ENCODE assay signal across 15 cellular contexts in the genomic region with DNA sequence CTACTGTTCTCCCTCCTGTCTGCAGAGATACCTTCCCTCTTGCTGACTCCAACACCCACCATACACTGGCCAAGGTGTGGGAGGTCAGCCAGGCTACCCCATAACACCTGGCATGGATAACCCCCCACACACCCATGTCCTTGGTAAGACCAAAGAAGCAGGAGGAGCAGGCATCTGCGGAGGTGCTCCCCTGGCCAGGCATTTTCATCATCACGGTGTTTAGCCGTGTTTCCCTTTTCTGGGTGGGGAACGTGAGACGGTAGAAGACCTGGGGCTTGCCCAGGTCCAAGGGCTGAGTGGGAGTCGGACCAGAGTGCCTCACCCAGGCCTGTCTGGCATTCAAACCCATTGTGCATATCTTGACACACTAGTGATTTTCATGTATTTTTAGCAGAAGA.
A peak's percentile ranks its signal among the peaks of the same experiment; 100 is the strongest.
DNase-seq lines count a peak whose midpoint lies in the region; ATAC-seq and TF ChIP-seq lines count a peak whose summit lies in the region.
"Had no signal": no experiment of that assay in that cellular context is flagged by ENCODE, and none has a peak within 500 bp of the region (broad histone marks: within the 10 kb centered on the region; RNA-seq: fewer than 3 reads in every experiment).

No MANE protein-coding gene starts in this region.

- DNase-seq in activated T-cell treated with anti-CD3 and anti-CD28 coated beads, Interleukin-2, amount 50 U/mL, for 24 hours: peak; percentile 29
- no peak for DNase-seq in activated T-cell treated with anti-CD3 and anti-CD28 coated beads, Interleukin-2, amount 50 U/mL, for 72 hours
- DNase-seq in RWPE2 (ENCODE audit: low spot score): peak; percentile 24
- DNase-seq in islet precursor cell: peak; percentile 35
- peak in 1 of 2 donors; percentile 18 for DNase-seq in tibial artery
- DNase-seq in EL: no peak
- DNase-seq: ACHN, DMS79, NCI-H526 treated with DMSO at 0.1 percent for 48 hours had no signal

- H3K4me3 ChIP-seq in RWPE2 (ENCODE audit: severe bottlenecking) (no peak overlapping the region), tibial artery (no peak overlapping the region)
- H3K4me3 ChIP-seq: mucosa of descending colon, SJSA1, tibial nerve had no signal

- H3K27ac ChIP-seq in RWPE2 (ENCODE audit: poor library complexity, severe bottlenecking) (no peak overlapping the region), tibial artery (peak overlapping the region; percentile 85 to 87)
- H3K27ac ChIP-seq: SJSA1 had no signal

- TF ChIP-seq CTCF in RWPE2 (IDR thresholded peaks at IDR 0.05; ENCODE audit: poor library complexity, severe bottlenecking) (no peak), tibial artery (IDR thresholded peaks at IDR 0.05) (no peak)

- H3K4me1 ChIP-seq in RWPE2 (ENCODE audit: insufficient read depth, poor library complexity, severe bottlenecking) (no peaks in the 10 kb centered on the region), tibial artery (peaks cover 0 to 78% (median 56%) of the 10 kb centered on the region in 4 donors)

- H3K27ac Mint-ChIP-seq in activated T-cell treated with anti-CD3 and anti-CD28 coated beads, Interleukin-2, amount 50 U/mL, for 24 hours: peak overlapping the region; percentile 44
- H3K27ac Mint-ChIP-seq in activated T-cell treated with anti-CD3 and anti-CD28 coated beads, Interleukin-2, amount 50 U/mL, for 72 hours: no peak overlapping the region

- H3K9me3 Mint-ChIP-seq in activated T-cell treated with anti-CD3 and anti-CD28 coated beads, Interleukin-2, amount 50 U/mL, for 24 hours: no peaks in the 10 kb centered on the region
- H3K9me3 Mint-ChIP-seq in activated T-cell treated with anti-CD3 and anti-CD28 coated beads, Interleukin-2, amount 50 U/mL, for 72 hours: no peaks in the 10 kb centered on the region
- H3K9me3 Mint-ChIP-seq: central memory CD8-positive, alpha-beta T cell had no signal

- H3K27me3 ChIP-seq in RWPE2 (ENCODE audit: insufficient read depth, poor library complexity, severe bottlenecking) (no peaks in the 10 kb centered on the region), tibial artery (no peaks in the 10 kb centered on the region)
- H3K27me3 ChIP-seq: SJSA1, tibial nerve had no signal

- no peak overlapping the region for H3K4me3 Mint-ChIP-seq in activated T-cell treated with anti-CD3 and anti-CD28 coated beads, Interleukin-2, amount 50 U/mL, for 24 hours
- no peak overlapping the region for H3K4me3 Mint-ChIP-seq in activated T-cell treated with anti-CD3 and anti-CD28 coated beads, Interleukin-2, amount 50 U/mL, for 72 hours
- H3K4me3 Mint-ChIP-seq: central memory CD8-positive, alpha-beta T cell had no signal

- ATAC-seq in activated T-cell treated with anti-CD3 and anti-CD28 coated beads, Interleukin-2, amount 50 U/mL, for 72 hours (replicated peaks in 1 of 2): no peak
- ATAC-seq in RWPE2 (ENCODE audit: low read depth) (no peak), HG03457 (IDR thresholded peaks at IDR 0.05; ENCODE audit: unreplicated experiment) (no peak), GM21723 (IDR thresholded peaks at IDR 0.05; ENCODE audit: unreplicated experiment) (no peak)

- H3K9me3 ChIP-seq in RWPE2 (ENCODE audit: severe bottlenecking): no peaks in the 10 kb centered on the region
- no peaks in the 10 kb centered on the region for H3K9me3 ChIP-seq in tibial artery
- H3K9me3 ChIP-seq: mucosa of descending colon, SJSA1, tibial nerve had no signal

- peaks cover 58% of the 10 kb centered on the region for H3K4me1 Mint-ChIP-seq in activated T-cell treated with anti-CD3 and anti-CD28 coated beads, Interleukin-2, amount 50 U/mL, for 24 hours (ENCODE audit: low read depth)
- peaks cover 54% of the 10 kb centered on the region for H3K4me1 Mint-ChIP-seq in activated T-cell treated with anti-CD3 and anti-CD28 coated beads, Interleukin-2, amount 50 U/mL, for 72 hours (ENCODE audit: low read depth)

- no peaks in the 10 kb centered on the region for H3K27me3 Mint-ChIP-seq in activated T-cell treated with anti-CD3 and anti-CD28 coated beads, Interleukin-2, amount 50 U/mL, for 24 hours
- H3K27me3 Mint-ChIP-seq in activated T-cell treated with anti-CD3 and anti-CD28 coated beads, Interleukin-2, amount 50 U/mL, for 72 hours (ENCODE audit: low read depth): no peaks in the 10 kb centered on the region
- H3K27me3 Mint-ChIP-seq: central memory CD8-positive, alpha-beta T cell had no signal

- intact Hi-C loops in tibial artery (cut with DNase I; ENCODE audit: low total_unique reads): no loop called here

- H3K36me3 Mint-ChIP-seq in activated T-cell treated with anti-CD3 and anti-CD28 coated beads, Interleukin-2, amount 50 U/mL, for 24 hours (ENCODE audit: low read depth): no peaks in the 10 kb centered on the region
- no peaks in the 10 kb centered on the region for H3K36me3 Mint-ChIP-seq in activated T-cell treated with anti-CD3 and anti-CD28 coated beads, Interleukin-2, amount 50 U/mL, for 72 hours (ENCODE audit: insufficient read depth in 2 of 2)

- H3K36me3 ChIP-seq in RWPE2 (ENCODE audit: low read depth): no peaks in the 10 kb centered on the region
- peaks cover 0 to 26% (median 0%) of the 10 kb centered on the region in 3 donors for H3K36me3 ChIP-seq in tibial artery

Comparison
In these comparisons a context has a peak if more than half of its experiments do, and no peak if none do; other contexts are left out.
1. DNase-seq: peak in activated T-cell treated with anti-CD3 and anti-CD28 coated beads, Interleukin-2, amount 50 U/mL, for 24 hours (single experiment), RWPE2 (single experiment) and islet precursor cell (single experiment); none in activated T-cell treated with anti-CD3 and anti-CD28 coated beads, Interleukin-2, amount 50 U/mL, for 72 hours (0 of 2) and EL (single experiment).